In genomic region chr2:57180678-57181077, GRCh38 we compare ENCODE assay signal across 25 cellular contexts.
"Had no signal": no experiment of that assay in that cellular context is flagged by ENCODE, and none has a peak within 500 bp of the region (broad histone marks: within the 10 kb centered on the region; RNA-seq: fewer than 3 reads in every experiment).

No MANE protein-coding gene starts in this region.

- DNase-seq: activated CD4-positive, alpha-beta T cell treated with anti-CD3 and anti-CD28 coated beads for 36 hours; activated CD4-positive, alpha-beta T cell treated with anti-CD3 and anti-CD28 coated beads, Interleukin-2, amount 50 U/mL, for 4 hours; activated CD4-positive, CD25-positive, alpha-beta regulatory T cell; activated effector memory CD4-positive, alpha-beta T cell treated with anti-CD3 and anti-CD28 coated beads, Interleukin-2, amount 50 U/mL, for 16 hours; activated naive CD4-positive, alpha-beta T cell treated with anti-CD3 and anti-CD28 coated beads, Interleukin-2, amount 10 ng/mL, durations not matched to agents 7 days and 5 days; activated naive CD8-positive, alpha-beta T cell treated with anti-CD3 and anti-CD28 coated beads, Interleukin-2, amount 10 ng/mL, durations not matched to agents 7 days and 5 days; central memory CD4-positive, alpha-beta T cell; effector CD4-positive, alpha-beta T cell; erythroblast; heart left ventricle; hypothalamus; immature natural killer cell; lower lobe of right lung; stimulated activated CD4-positive, alpha-beta T cell treated with anti-CD3 and anti-CD28 coated beads, Interleukin-1b, Interleukin-23, amount 100 ng/mL, for 48 hours; stimulated activated CD4-positive, alpha-beta T cell treated with anti-CD3 and anti-CD28 coated beads, Interleukin-4, amount 100 ng/mL, for 4 hours; stimulated activated CD8-positive, alpha-beta memory T cell treated with anti-CD3 and anti-CD28 coated beads, Interleukin-4, amount 100 ng/mL, for 48 hours; stimulated activated naive CD8-positive, alpha-beta T cell treated with anti-CD3 and anti-CD28 coated beads, Interleukin-15, amount 100 ng/mL, for 72 hours; substantia nigra; T-helper 1 cell; uterus had no signal

- H3K36me3 ChIP-seq: ascending aorta, heart left ventricle, lower lobe of right lung, uterus had no signal

- ATAC-seq: activated CD4-positive, alpha-beta T cell treated with anti-CD3 and anti-CD28 coated beads for 36 hours; left lobe of liver; lower lobe of right lung; natural killer cell treated with Interleukin-12 subunit alpha and Interleukin-12 subunit beta and Interleukin-15 and Interleukin-18, amount 100 ng/mL, for 72 hours; stimulated activated memory B cell treated with anti-CD40 and anti-IgM and Interleukin-4, amounts not matched to agents 10 μg/mL and 1 μg/mL and 100 μg/mL, for 72 hours; stimulated activated naive CD8-positive, alpha-beta T cell treated with anti-CD3 and anti-CD28 coated beads, Interleukin-15, amount 100 ng/mL, for 72 hours had no signal

- H3K4me1 ChIP-seq: ascending aorta, lower lobe of right lung, uterus had no signal

- H3K27me3 ChIP-seq: ascending aorta, heart left ventricle, uterus had no signal

- H3K4me3 ChIP-seq: ascending aorta, heart left ventricle, lower lobe of right lung, smooth muscle cell, uterus had no signal

- H3K9me3 ChIP-seq: ascending aorta, heart left ventricle, lower lobe of right lung, uterus had no signal

- H3K27ac ChIP-seq: ascending aorta, heart left ventricle, lower lobe of right lung, uterus had no signal
